ENCODE assay signal across 2 cellular contexts in the genomic region with DNA sequence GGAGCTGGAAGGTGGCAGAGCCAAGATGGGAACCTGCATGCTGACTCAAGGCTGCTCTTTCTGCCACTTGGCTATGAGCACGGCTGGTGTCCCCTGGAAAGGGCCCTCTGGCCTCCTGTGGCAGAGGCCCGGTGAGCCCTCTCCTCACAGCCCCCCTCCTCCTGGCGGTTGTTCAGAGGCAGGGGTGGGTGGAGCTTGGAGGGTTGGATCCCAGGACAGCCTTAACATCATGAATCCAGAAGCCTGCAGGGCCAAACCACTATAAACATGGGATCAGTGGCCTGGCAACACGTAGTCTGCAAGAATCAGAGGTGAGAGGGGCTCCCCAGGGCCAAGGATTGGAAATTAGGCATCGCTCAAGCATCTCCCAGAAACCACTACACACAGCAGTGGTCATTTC.
TF ChIP-seq lines count a peak whose summit lies in the region.

No MANE protein-coding gene starts in this region.

TF ChIP-seq in SK-N-SH, 30 proteins besides CTCF, POLR2A, EP300 and RAD21 (continued from another document):
- TF ChIP-seq TAF1 (IDR thresholded peaks at IDR 0.05; ENCODE audit: borderline replicate concordance, low read depth, low read length) (no peak), TEAD4 (IDR thresholded peaks at IDR 0.05; ENCODE audit: borderline replicate concordance, insufficient read depth) (no peak), NRF1 (IDR thresholded peaks at IDR 0.05; ENCODE audit: low read depth, low read length) (no peak), ELF1 (IDR thresholded peaks at IDR 0.05) (no peak), SMC3 (IDR thresholded peaks at IDR 0.05; ENCODE audit: low read depth, low read length) (no peak), CHD2 (IDR thresholded peaks at IDR 0.05; ENCODE audit: low read length, partially characterized antibody) (no peak), MXI1 (IDR thresholded peaks at IDR 0.05; ENCODE audit: low read depth, low read length) (no peak)
- TF ChIP-seq, protein P1, sequence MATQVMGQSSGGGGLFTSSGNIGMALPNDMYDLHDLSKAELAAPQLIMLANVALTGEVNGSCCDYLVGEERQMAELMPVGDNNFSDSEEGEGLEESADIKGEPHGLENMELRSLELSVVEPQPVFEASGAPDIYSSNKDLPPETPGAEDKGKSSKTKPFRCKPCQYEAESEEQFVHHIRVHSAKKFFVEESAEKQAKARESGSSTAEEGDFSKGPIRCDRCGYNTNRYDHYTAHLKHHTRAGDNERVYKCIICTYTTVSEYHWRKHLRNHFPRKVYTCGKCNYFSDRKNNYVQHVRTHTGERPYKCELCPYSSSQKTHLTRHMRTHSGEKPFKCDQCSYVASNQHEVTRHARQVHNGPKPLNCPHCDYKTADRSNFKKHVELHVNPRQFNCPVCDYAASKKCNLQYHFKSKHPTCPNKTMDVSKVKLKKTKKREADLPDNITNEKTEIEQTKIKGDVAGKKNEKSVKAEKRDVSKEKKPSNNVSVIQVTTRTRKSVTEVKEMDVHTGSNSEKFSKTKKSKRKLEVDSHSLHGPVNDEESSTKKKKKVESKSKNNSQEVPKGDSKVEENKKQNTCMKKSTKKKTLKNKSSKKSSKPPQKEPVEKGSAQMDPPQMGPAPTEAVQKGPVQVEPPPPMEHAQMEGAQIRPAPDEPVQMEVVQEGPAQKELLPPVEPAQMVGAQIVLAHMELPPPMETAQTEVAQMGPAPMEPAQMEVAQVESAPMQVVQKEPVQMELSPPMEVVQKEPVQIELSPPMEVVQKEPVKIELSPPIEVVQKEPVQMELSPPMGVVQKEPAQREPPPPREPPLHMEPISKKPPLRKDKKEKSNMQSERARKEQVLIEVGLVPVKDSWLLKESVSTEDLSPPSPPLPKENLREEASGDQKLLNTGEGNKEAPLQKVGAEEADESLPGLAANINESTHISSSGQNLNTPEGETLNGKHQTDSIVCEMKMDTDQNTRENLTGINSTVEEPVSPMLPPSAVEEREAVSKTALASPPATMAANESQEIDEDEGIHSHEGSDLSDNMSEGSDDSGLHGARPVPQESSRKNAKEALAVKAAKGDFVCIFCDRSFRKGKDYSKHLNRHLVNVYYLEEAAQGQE (IDR thresholded peaks at IDR 0.05; ENCODE audit: low read depth, low read length): no peak
- TF ChIP-seq, protein P2, sequence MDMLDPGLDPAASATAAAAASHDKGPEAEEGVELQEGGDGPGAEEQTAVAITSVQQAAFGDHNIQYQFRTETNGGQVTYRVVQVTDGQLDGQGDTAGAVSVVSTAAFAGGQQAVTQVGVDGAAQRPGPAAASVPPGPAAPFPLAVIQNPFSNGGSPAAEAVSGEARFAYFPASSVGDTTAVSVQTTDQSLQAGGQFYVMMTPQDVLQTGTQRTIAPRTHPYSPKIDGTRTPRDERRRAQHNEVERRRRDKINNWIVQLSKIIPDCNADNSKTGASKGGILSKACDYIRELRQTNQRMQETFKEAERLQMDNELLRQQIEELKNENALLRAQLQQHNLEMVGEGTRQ (IDR thresholded peaks at IDR 0.05; ENCODE audit: borderline replicate concordance, low read depth, low read length): no peak
- TF ChIP-seq, protein P3, sequence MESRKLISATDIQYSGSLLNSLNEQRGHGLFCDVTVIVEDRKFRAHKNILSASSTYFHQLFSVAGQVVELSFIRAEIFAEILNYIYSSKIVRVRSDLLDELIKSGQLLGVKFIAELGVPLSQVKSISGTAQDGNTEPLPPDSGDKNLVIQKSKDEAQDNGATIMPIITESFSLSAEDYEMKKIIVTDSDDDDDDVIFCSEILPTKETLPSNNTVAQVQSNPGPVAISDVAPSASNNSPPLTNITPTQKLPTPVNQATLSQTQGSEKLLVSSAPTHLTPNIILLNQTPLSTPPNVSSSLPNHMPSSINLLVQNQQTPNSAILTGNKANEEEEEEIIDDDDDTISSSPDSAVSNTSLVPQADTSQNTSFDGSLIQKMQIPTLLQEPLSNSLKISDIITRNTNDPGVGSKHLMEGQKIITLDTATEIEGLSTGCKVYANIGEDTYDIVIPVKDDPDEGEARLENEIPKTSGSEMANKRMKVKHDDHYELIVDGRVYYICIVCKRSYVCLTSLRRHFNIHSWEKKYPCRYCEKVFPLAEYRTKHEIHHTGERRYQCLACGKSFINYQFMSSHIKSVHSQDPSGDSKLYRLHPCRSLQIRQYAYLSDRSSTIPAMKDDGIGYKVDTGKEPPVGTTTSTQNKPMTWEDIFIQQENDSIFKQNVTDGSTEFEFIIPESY (IDR thresholded peaks at IDR 0.05; ENCODE audit: borderline replicate concordance, low read depth): no peak

TF ChIP-seq in SK-N-SH treated with all-trans-retinoic acid at 6 μM for 48 hours, 23 proteins besides CTCF, POLR2A, EP300 and RAD21 (continued from another document):
- TF ChIP-seq, protein P4, sequence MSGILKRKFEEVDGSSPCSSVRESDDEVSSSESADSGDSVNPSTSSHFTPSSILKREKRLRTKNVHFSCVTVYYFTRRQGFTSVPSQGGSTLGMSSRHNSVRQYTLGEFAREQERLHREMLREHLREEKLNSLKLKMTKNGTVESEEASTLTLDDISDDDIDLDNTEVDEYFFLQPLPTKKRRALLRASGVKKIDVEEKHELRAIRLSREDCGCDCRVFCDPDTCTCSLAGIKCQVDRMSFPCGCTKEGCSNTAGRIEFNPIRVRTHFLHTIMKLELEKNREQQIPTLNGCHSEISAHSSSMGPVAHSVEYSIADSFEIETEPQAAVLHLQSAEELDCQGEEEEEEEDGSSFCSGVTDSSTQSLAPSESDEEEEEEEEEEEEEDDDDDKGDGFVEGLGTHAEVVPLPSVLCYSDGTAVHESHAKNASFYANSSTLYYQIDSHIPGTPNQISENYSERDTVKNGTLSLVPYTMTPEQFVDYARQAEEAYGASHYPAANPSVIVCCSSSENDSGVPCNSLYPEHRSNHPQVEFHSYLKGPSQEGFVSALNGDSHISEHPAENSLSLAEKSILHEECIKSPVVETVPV (CRISPR knock-in tag; IDR thresholded peaks at IDR 0.05): no peak
- TF ChIP-seq ZNF565 (CRISPR knock-in tag; conservative IDR thresholded peaks at IDR 0.05; ENCODE audit: low read depth) (no peak), ZFP3 (CRISPR knock-in tag; IDR thresholded peaks at IDR 0.05) (no peak), BACH2 (CRISPR knock-in tag; IDR thresholded peaks at IDR 0.05; ENCODE audit: borderline replicate concordance) (no peak), CSDC2 (CRISPR knock-in tag; IDR thresholded peaks at IDR 0.05) (no peak), ESRRG (CRISPR knock-in tag; IDR thresholded peaks at IDR 0.05) (no peak), GLIS3 (CRISPR knock-in tag; IDR thresholded peaks at IDR 0.05) (no peak)
- TF ChIP-seq, protein P5, sequence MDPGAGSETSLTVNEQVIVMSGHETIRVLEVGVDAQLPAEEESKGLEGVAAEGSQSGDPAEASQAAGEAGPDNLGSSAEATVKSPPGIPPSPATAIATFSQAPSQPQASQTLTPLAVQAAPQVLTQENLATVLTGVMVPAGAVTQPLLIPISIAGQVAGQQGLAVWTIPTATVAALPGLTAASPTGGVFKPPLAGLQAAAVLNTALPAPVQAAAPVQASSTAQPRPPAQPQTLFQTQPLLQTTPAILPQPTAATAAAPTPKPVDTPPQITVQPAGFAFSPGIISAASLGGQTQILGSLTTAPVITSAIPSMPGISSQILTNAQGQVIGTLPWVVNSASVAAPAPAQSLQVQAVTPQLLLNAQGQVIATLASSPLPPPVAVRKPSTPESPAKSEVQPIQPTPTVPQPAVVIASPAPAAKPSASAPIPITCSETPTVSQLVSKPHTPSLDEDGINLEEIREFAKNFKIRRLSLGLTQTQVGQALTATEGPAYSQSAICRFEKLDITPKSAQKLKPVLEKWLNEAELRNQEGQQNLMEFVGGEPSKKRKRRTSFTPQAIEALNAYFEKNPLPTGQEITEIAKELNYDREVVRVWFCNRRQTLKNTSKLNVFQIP (CRISPR knock-in tag; IDR thresholded peaks at IDR 0.05; ENCODE audit: borderline replicate concordance, low read depth): no peak
- TF ChIP-seq, protein P6, sequence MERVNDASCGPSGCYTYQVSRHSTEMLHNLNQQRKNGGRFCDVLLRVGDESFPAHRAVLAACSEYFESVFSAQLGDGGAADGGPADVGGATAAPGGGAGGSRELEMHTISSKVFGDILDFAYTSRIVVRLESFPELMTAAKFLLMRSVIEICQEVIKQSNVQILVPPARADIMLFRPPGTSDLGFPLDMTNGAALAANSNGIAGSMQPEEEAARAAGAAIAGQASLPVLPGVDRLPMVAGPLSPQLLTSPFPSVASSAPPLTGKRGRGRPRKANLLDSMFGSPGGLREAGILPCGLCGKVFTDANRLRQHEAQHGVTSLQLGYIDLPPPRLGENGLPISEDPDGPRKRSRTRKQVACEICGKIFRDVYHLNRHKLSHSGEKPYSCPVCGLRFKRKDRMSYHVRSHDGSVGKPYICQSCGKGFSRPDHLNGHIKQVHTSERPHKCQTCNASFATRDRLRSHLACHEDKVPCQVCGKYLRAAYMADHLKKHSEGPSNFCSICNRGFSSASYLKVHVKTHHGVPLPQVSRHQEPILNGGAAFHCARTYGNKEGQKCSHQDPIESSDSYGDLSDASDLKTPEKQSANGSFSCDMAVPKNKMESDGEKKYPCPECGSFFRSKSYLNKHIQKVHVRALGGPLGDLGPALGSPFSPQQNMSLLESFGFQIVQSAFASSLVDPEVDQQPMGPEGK (CRISPR knock-in tag; IDR thresholded peaks at IDR 0.05; ENCODE audit: borderline replicate concordance): no peak
